Comparison of ENCODE assay signal across 1 cellular context in the genomic region with DNA sequence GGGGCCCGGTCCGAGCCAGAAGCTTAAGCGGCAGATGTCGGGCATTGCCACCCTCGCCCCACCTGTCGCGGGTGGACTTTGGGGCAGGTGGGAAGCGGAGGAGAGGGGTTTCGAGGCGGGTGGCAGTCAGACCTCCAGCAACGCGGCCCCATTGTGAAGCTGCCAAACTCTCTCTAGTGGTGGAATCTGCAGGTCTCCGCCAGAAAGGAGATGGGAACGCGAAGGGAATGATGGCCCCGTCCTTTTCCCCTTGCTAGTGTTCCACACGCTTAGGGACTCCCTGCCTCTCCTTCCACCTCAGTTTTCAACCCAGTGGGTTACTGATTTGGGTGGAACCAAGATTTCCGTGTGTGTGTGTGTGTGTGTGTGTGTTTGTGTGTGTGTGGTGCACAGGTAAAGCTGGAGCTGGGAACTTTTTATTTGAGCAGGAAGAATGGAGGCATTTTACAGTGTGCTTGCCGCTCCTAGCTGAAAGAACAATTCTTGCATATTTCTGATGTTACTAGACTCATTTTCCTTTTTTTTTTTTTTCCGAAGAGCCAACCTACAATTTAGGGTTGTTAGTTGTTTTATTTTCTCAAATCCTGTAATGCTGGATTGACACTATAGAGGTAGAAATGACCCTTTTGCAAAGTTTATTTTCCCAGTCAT.
TF ChIP-seq lines count a peak whose summit lies in the region.

No MANE protein-coding gene starts in this region.

TF ChIP-seq in H1, 55 proteins besides CTCF, POLR2A, EP300 and RAD21:
- no peak for TF ChIP-seq PHF8 (conservative IDR thresholded peaks at IDR 0.05; ENCODE audit: low read depth, low read length)
- 0 out of 4 replicates have a peak, but pooled peaks of 1 of the 2 experiments have one; percentile 4 for TF ChIP-seq SIN3A (conservative IDR thresholded peaks at IDR 0.05 in 1 of 2, IDR thresholded peaks at IDR 0.05 in 1 of 2; ENCODE audit: low read depth in 1 of 2, low read length in 2 of 2)
- 0 out of 2 replicates have a peak, but pooled peaks have one; percentile 15 for TF ChIP-seq BACH1 (IDR thresholded peaks at IDR 0.05; ENCODE audit: low read length)
